ENCODE assay signal across 10 cellular contexts in the genomic region with DNA sequence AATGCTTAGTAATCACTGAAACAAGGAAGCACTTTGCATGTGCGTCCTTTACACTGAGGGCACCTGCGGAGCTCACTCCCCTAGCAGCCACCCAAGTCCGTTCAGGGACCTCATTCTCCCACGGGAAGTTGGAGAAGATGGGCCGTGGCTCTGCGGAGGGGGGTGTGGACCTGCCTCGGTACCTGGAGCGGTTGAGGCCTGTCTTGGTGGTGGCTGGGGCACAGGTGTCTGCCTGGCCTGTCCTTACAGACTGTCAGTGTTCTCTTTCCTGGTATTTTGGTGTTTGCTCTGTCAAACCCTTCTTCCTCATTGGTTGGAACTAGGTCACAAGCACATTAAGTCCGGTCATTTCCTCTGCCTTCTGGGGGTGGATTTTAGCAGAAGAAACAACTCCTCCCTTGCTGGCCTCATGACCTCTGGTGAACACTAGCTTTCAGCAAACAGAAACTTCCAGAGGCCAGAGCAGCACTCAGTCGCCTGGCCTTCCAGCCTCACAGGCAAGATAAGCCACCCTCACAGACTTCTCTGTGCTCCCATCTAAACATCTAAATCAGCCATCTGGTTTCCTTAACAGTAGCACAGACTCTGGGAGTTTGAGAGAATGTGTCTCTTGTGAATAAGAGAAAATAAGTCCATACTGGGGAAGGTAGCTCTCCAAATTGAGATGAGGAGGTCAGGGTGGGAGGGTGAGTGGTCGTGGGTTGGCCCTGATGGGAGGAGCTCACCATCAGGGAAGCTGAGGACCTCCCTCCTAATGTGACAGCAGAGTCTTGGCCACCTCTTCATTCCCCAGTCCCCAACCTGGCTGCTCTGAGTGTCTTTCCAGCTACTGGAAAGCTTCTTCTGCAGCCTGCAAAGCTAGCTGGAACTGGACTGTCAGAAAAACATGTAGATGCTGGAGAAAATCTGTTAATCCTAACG. TPM values are rescaled to one million over a fixed set of nuclear protein-coding genes. Genes with fewer than 3 reads are reported as not detected.
A peak's percentile ranks its signal among the peaks of the same experiment; 100 is the strongest.
DNase-seq lines count a peak whose midpoint lies in the region; ATAC-seq and TF ChIP-seq lines count a peak whose summit lies in the region.
"Had no signal": no experiment of that assay in that cellular context is flagged by ENCODE, and none has a peak within 500 bp of the region (broad histone marks: within the 10 kb centered on the region; RNA-seq: fewer than 3 reads in every experiment).

No MANE protein-coding gene starts in this region.

- peak; percentile 28 to 29 for TF ChIP-seq POLR2A in gastroesophageal sphincter (IDR thresholded peaks at IDR 0.05)

- in situ Hi-C loops in G401 (cut with HindIII; ENCODE audit: low sequenced_read_pairs): no loop called here

- H3K4me1 Mint-ChIP-seq in T-helper 17 cell: peaks cover 34% of the 10 kb centered on the region
- peaks cover 14% of the 10 kb centered on the region for H3K4me1 Mint-ChIP-seq in activated naive CD4-positive, alpha-beta T cell treated with anti-CD3 and anti-CD28 coated beads for 36 hours (ENCODE audit: low read depth)

- no peaks in the 10 kb centered on the region for H3K36me3 Mint-ChIP-seq in T-helper 17 cell (ENCODE audit: low read depth)
- H3K36me3 Mint-ChIP-seq in activated naive CD4-positive, alpha-beta T cell treated with anti-CD3 and anti-CD28 coated beads for 36 hours (ENCODE audit: low read depth): peaks cover 6% of the 10 kb centered on the region

- peak overlapping the region in 3 of 4 donors; percentile 77 to 79 (median 78) for H3K27ac ChIP-seq in gastroesophageal sphincter
- peak overlapping the region; percentile 67 for H3K27ac ChIP-seq in psoas muscle

- H3K36me3 ChIP-seq in gastroesophageal sphincter (peaks cover 0 to 75% of the 10 kb centered on the region in 2 donors), psoas muscle (ENCODE audit: insufficient read depth in 1 of 2, low read depth in 1 of 2) (peaks cover 0 to 50% of the 10 kb centered on the region in 2 donors)

- TF ChIP-seq CTCF in gastroesophageal sphincter (IDR thresholded peaks at IDR 0.05) (no peak), psoas muscle (IDR thresholded peaks at IDR 0.05) (no peak)

- no peaks in the 10 kb centered on the region for H3K27me3 ChIP-seq in gastroesophageal sphincter
- no peaks in the 10 kb centered on the region for H3K27me3 ChIP-seq in psoas muscle (ENCODE audit: insufficient read depth in 3 of 3, low read length in 2 of 3)

- 33 to 34% methylated on average over 1 to 5 of the region's 12 CpGs for WGBS in gastroesophageal sphincter (ENCODE audit: low coverage in 1 of 2), 2 donors
- 65 to 71% (median 67%) methylated on average over 12 of the region's 12 CpGs for WGBS in psoas muscle, 3 donors

- H3K27me3 Mint-ChIP-seq in T-helper 17 cell: no peaks in the 10 kb centered on the region
- H3K27me3 Mint-ChIP-seq in activated naive CD4-positive, alpha-beta T cell treated with anti-CD3 and anti-CD28 coated beads for 36 hours (ENCODE audit: low read depth): no peaks in the 10 kb centered on the region
- H3K27me3 Mint-ChIP-seq: stimulated activated naive B cell treated with anti-CD40 and anti-IgM and Interleukin-4, amounts not matched to agents 10 μg/mL and 1 μg/mL and 100 μg/mL, for 72 hours had no signal

- peak overlapping the region; percentile 77 for H3K4me3 Mint-ChIP-seq in T-helper 17 cell
- no peak overlapping the region for H3K4me3 Mint-ChIP-seq in activated naive CD4-positive, alpha-beta T cell treated with anti-CD3 and anti-CD28 coated beads for 36 hours
- H3K4me3 Mint-ChIP-seq: stimulated activated naive B cell treated with anti-CD40 and anti-IgM and Interleukin-4, amounts not matched to agents 10 μg/mL and 1 μg/mL and 100 μg/mL, for 72 hours had no signal

- CTCF ChIA-PET in activated naive CD4-positive, alpha-beta T cell treated with anti-CD3 and anti-CD28 coated beads for 36 hours (lab: Charles Lee): interaction anchor here (0.9 kb wide), 1 partner anchor 32 kb away, joined by 3 read pairs; no protein-coding TSS in a partner anchor

- intact Hi-C loops in psoas muscle (cut with DNase I): loop anchor here in 1 of 2 donors (10.0 kb wide), 1 partner anchor 77 kb away; no protein-coding TSS in a partner anchor
- intact Hi-C loops in activated naive CD4-positive, alpha-beta T cell treated with anti-CD3 and anti-CD28 coated beads for 36 hours (cut with micrococcal nuclease): no loop called here

- H3K4me1 ChIP-seq in gastroesophageal sphincter (peaks cover 0 to 63% (median 11%) of the 10 kb centered on the region in 3 donors), psoas muscle (peaks cover 6% of the 10 kb centered on the region)

- DNase-seq in G401 (ENCODE audit: low spot score) (peak; percentile 40), T-helper 17 cell (no peak), psoas muscle (peak in 1 of 2 donors; percentile 56), NCI-H345 treated with DMSO at 0.1 percent for 48 hours (lab: John Stamatoyannopoulos, UW; ENCODE audit: unreplicated experiment) (no peak), NCI-H82 treated with DMSO at 0.1 percent for 48 hours (lab: John Stamatoyannopoulos, UW; ENCODE audit: unreplicated experiment) (no peak)
- DNase-seq in activated effector memory CD4-positive, alpha-beta T cell treated with Interleukin-2 at 50 U/mL for 16 hours: no peak
- DNase-seq in activated naive CD4-positive, alpha-beta T cell treated with anti-CD3 and anti-CD28 coated beads for 36 hours: no peak
- DNase-seq: stimulated activated naive B cell treated with anti-CD40 and anti-IgM and Interleukin-4, amounts not matched to agents 10 μg/mL and 1 μg/mL and 100 μg/mL, for 72 hours had no signal

- peak; percentile 60 for ATAC-seq in T-helper 17 cell
- peak; percentile 91 for ATAC-seq in gastroesophageal sphincter
- ATAC-seq in psoas muscle: peak in 3 of 4 donors; percentile 26 to 55 (median 44)
- ATAC-seq: Panc1 had no signal

- peak overlapping the region; percentile 77 for H3K27ac Mint-ChIP-seq in T-helper 17 cell
- H3K27ac Mint-ChIP-seq in activated naive CD4-positive, alpha-beta T cell treated with anti-CD3 and anti-CD28 coated beads for 36 hours: no peak overlapping the region
- H3K27ac Mint-ChIP-seq: stimulated activated naive B cell treated with anti-CD40 and anti-IgM and Interleukin-4, amounts not matched to agents 10 μg/mL and 1 μg/mL and 100 μg/mL, for 72 hours had no signal

- H3K4me3 ChIP-seq in gastroesophageal sphincter: no peak overlapping the region
- peak overlapping the region; percentile 11 for H3K4me3 ChIP-seq in psoas muscle

- TF ChIP-seq EP300 in gastroesophageal sphincter (IDR thresholded peaks at IDR 0.05): no peak

- H3K9me3 ChIP-seq in T-helper 17 cell (ENCODE audit: control insufficient read depth, low read length, poor library complexity, severe bottlenecking) (no peaks in the 10 kb centered on the region), gastroesophageal sphincter (no peaks in the 10 kb centered on the region), psoas muscle (no peaks in the 10 kb centered on the region)

- no peaks in the 10 kb centered on the region for H3K9me3 Mint-ChIP-seq in activated naive CD4-positive, alpha-beta T cell treated with anti-CD3 and anti-CD28 coated beads for 36 hours
- H3K9me3 Mint-ChIP-seq: stimulated activated naive B cell treated with anti-CD40 and anti-IgM and Interleukin-4, amounts not matched to agents 10 μg/mL and 1 μg/mL and 100 μg/mL, for 72 hours had no signal

RNA-seq across cellular contexts. Expression of a gene that starts 8.6 kb away (rescaled TPM):
- 8.3 and 16.4 TPM in 2 replicates for total RNA-seq in G401 (2014; rRNA removed; shearing (Covaris generic))
- total RNA-seq in T-helper 17 cell: 10 to 100 TPM; 18.9 to 25.4 TPM
- 10 to 100 TPM; 22.1 to 33.8 (median 27.1) TPM for total RNA-seq in gastroesophageal sphincter
- 10 to 100 TPM; 23.0 to 46.3 (median 26.2) TPM for total RNA-seq in psoas muscle
- polyA plus RNA-seq in psoas muscle: 10 to 100 TPM; 19.1 to 37.7 (median 28.1) TPM
- 10 to 100 TPM; 22.1 to 24.2 TPM for total RNA-seq in activated naive CD4-positive, alpha-beta T cell treated with anti-CD3 and anti-CD28 coated beads for 36 hours

RNA-seq across cellular contexts. Expression of a gene that starts 8.8 kb away (rescaled TPM):
- 34.3 and 37.2 TPM in 2 replicates for total RNA-seq in G401 (2014; rRNA removed; shearing (Covaris generic))
- total RNA-seq in T-helper 17 cell: 100 to 1,000 TPM; 159 to 160 TPM
- total RNA-seq in gastroesophageal sphincter: 100 to 1,000 TPM in 2 of 4 donors, 10 to 100 TPM in 2; 45.7 to 113 (median 87.5) TPM
- 10 to 100 TPM; 38.2 to 52.6 (median 43.1) TPM for total RNA-seq in psoas muscle
- 10 to 100 TPM; 22.7 to 41.0 (median 37.8) TPM for polyA plus RNA-seq in psoas muscle
- total RNA-seq in activated naive CD4-positive, alpha-beta T cell treated with anti-CD3 and anti-CD28 coated beads for 36 hours: 10 to 100 TPM; 55.0 to 63.7 TPM

RNA-seq across cellular contexts. Expression of a gene that starts 49.8 kb away (rescaled TPM):
- 30.7 and 33.9 TPM in 2 replicates for total RNA-seq in G401 (2014; rRNA removed; shearing (Covaris generic))
- total RNA-seq in T-helper 17 cell (10 to 100 TPM; 40.0 to 57.0 TPM), gastroesophageal sphincter (10 to 100 TPM; 42.5 to 55.8 (median 46.0) TPM), psoas muscle (10 to 100 TPM; 66.0 to 81.0 (median 73.4) TPM)
- polyA plus RNA-seq in psoas muscle: 10 to 100 TPM; 29.7 to 94.7 (median 49.8) TPM
- 10 to 100 TPM; 60.5 to 62.2 TPM for total RNA-seq in activated naive CD4-positive, alpha-beta T cell treated with anti-CD3 and anti-CD28 coated beads for 36 hours
